Comparison of ENCODE assay signal across 1 cellular context in genomic region chr6:130864344-130864743, GRCh38.
A peak's percentile ranks its signal among the peaks of the same experiment; 100 is the strongest.
TF ChIP-seq lines count a peak whose summit lies in the region.

No MANE protein-coding gene starts in this region.

TF ChIP-seq in HepG2, 621 proteins besides CTCF, POLR2A, EP300 and RAD21 (continued from another document and continues in another):
- TF ChIP-seq, protein P1, sequence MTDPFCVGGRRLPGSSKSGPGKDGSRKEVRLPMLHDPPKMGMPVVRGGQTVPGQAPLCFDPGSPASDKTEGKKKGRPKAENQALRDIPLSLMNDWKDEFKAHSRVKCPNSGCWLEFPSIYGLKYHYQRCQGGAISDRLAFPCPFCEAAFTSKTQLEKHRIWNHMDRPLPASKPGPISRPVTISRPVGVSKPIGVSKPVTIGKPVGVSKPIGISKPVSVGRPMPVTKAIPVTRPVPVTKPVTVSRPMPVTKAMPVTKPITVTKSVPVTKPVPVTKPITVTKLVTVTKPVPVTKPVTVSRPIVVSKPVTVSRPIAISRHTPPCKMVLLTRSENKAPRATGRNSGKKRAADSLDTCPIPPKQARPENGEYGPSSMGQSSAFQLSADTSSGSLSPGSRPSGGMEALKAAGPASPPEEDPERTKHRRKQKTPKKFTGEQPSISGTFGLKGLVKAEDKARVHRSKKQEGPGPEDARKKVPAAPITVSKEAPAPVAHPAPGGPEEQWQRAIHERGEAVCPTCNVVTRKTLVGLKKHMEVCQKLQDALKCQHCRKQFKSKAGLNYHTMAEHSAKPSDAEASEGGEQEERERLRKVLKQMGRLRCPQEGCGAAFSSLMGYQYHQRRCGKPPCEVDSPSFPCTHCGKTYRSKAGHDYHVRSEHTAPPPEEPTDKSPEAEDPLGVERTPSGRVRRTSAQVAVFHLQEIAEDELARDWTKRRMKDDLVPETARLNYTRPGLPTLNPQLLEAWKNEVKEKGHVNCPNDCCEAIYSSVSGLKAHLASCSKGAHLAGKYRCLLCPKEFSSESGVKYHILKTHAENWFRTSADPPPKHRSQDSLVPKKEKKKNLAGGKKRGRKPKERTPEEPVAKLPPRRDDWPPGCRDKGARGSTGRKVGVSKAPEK (CRISPR knock-in tag; IDR thresholded peaks at IDR 0.05; ENCODE audit: borderline replicate concordance), result peak; percentile 93; the same call in 1 of the 2 replicates
- TF ChIP-seq ZGPAT (CRISPR knock-in tag; IDR thresholded peaks at IDR 0.05) (0 out of 2 replicates have a peak, but pooled peaks have one; percentile 29), ZNF614 (CRISPR knock-in tag; IDR thresholded peaks at IDR 0.05; ENCODE audit: borderline replicate concordance) (peak; percentile 68; the same call in 1 of the 2 replicates), ZNF503 (CRISPR knock-in tag; IDR thresholded peaks at IDR 0.05) (peak; percentile 30; the same call in 1 of the 2 replicates), CBX5 (CRISPR knock-in tag; IDR thresholded peaks at IDR 0.05; ENCODE audit: borderline replicate concordance) (peak; percentile 65; the same call in 1 of the 2 replicates), ZNF737 (CRISPR knock-in tag; IDR thresholded peaks at IDR 0.05; ENCODE audit: borderline replicate concordance) (no peak), SPEN (CRISPR knock-in tag; IDR thresholded peaks at IDR 0.05; ENCODE audit: low read depth) (peak; percentile 77), MLXIP (CRISPR knock-in tag; IDR thresholded peaks at IDR 0.05; ENCODE audit: borderline replicate concordance) (no peak), ZBTB8A (CRISPR knock-in tag; IDR thresholded peaks at IDR 0.05; ENCODE audit: borderline replicate concordance, low read depth) (0 out of 2 replicates have a peak, but pooled peaks have one; percentile 38), ZNF142 (CRISPR knock-in tag; IDR thresholded peaks at IDR 0.05) (no peak; the same call in 1 of the 2 replicates), ARNT2 (CRISPR knock-in tag; IDR thresholded peaks at IDR 0.05; ENCODE audit: low read depth) (0 out of 2 replicates have a peak, but pooled peaks have one; percentile 30), ZNF124 (CRISPR knock-in tag; IDR thresholded peaks at IDR 0.05) (0 out of 2 replicates have a peak, but pooled peaks have one; percentile 61), THAP11 (CRISPR knock-in tag; IDR thresholded peaks at IDR 0.05) (peak; percentile 47), MAFG (CRISPR knock-in tag; IDR thresholded peaks at IDR 0.05) (no peak), ZNF234 (CRISPR knock-in tag; conservative IDR thresholded peaks at IDR 0.05) (0 out of 2 replicates have a peak, but pooled peaks have one; percentile 55), ZNF230 (CRISPR knock-in tag; IDR thresholded peaks at IDR 0.05) (peak; percentile 81; the same call in 1 of the 2 replicates), TARDBP (CRISPR knock-in tag; IDR thresholded peaks at IDR 0.05) (0 out of 2 replicates have a peak, but pooled peaks have one; percentile 57), STAG1 (CRISPR knock-in tag; IDR thresholded peaks at IDR 0.05) (peak; percentile 14; the same call in 1 of the 2 replicates), SNAPC5 (CRISPR knock-in tag; IDR thresholded peaks at IDR 0.05; ENCODE audit: borderline replicate concordance) (no peak), MXD3 (CRISPR knock-in tag; IDR thresholded peaks at IDR 0.05) (peak; percentile 51; the same call in 1 of the 2 replicates), ZNF563 (CRISPR knock-in tag; IDR thresholded peaks at IDR 0.05) (no peak), PHB2 (IDR thresholded peaks at IDR 0.05; ENCODE audit: partially characterized antibody) (no peak), NR2F1 (CRISPR knock-in tag; IDR thresholded peaks at IDR 0.05) (peak in 1 of 2 experiments; percentile 58; a peak in 1 of 4 replicates), PAF1 (CRISPR knock-in tag; IDR thresholded peaks at IDR 0.05) (0 out of 2 replicates have a peak, but pooled peaks have one; percentile 44), ZSCAN5A (CRISPR knock-in tag; IDR thresholded peaks at IDR 0.05; ENCODE audit: borderline replicate concordance) (no peak), ZSCAN21 (CRISPR knock-in tag; IDR thresholded peaks at IDR 0.05; ENCODE audit: borderline replicate concordance) (no peak; the same call in 1 of the 2 replicates), MED1 (CRISPR knock-in tag; IDR thresholded peaks at IDR 0.05) (peak; percentile 74), POGZ (CRISPR knock-in tag; IDR thresholded peaks at IDR 0.05) (0 out of 2 replicates have a peak, but pooled peaks have one; percentile 46), ZNF776 (CRISPR knock-in tag; IDR thresholded peaks at IDR 0.05) (no peak), EED (CRISPR knock-in tag; IDR thresholded peaks at IDR 0.05) (no peak)
- TF ChIP-seq, protein P2, sequence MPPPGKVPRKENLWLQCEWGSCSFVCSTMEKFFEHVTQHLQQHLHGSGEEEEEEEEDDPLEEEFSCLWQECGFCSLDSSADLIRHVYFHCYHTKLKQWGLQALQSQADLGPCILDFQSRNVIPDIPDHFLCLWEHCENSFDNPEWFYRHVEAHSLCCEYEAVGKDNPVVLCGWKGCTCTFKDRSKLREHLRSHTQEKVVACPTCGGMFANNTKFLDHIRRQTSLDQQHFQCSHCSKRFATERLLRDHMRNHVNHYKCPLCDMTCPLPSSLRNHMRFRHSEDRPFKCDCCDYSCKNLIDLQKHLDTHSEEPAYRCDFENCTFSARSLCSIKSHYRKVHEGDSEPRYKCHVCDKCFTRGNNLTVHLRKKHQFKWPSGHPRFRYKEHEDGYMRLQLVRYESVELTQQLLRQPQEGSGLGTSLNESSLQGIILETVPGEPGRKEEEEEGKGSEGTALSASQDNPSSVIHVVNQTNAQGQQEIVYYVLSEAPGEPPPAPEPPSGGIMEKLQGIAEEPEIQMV (CRISPR knock-in tag; IDR thresholded peaks at IDR 0.05; ENCODE audit: low read depth), result peak; percentile 51; the same call in 1 of the 2 replicates
- TF ChIP-seq, protein P3, sequence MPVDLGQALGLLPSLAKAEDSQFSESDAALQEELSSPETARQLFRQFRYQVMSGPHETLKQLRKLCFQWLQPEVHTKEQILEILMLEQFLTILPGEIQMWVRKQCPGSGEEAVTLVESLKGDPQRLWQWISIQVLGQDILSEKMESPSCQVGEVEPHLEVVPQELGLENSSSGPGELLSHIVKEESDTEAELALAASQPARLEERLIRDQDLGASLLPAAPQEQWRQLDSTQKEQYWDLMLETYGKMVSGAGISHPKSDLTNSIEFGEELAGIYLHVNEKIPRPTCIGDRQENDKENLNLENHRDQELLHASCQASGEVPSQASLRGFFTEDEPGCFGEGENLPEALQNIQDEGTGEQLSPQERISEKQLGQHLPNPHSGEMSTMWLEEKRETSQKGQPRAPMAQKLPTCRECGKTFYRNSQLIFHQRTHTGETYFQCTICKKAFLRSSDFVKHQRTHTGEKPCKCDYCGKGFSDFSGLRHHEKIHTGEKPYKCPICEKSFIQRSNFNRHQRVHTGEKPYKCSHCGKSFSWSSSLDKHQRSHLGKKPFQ (CRISPR knock-in tag; IDR thresholded peaks at IDR 0.05; ENCODE audit: insufficient replicate concordance), result no peak
- TF ChIP-seq, protein P4, sequence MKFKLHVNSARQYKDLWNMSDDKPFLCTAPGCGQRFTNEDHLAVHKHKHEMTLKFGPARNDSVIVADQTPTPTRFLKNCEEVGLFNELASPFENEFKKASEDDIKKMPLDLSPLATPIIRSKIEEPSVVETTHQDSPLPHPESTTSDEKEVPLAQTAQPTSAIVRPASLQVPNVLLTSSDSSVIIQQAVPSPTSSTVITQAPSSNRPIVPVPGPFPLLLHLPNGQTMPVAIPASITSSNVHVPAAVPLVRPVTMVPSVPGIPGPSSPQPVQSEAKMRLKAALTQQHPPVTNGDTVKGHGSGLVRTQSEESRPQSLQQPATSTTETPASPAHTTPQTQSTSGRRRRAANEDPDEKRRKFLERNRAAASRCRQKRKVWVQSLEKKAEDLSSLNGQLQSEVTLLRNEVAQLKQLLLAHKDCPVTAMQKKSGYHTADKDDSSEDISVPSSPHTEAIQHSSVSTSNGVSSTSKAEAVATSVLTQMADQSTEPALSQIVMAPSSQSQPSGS (CRISPR knock-in tag; IDR thresholded peaks at IDR 0.05), result peak; percentile 80
